ENCODE assay signal across 14 cellular contexts in genomic region chr7:75056476-75056875, GRCh38. TPM values are rescaled to one million over a fixed set of nuclear protein-coding genes. Genes with fewer than 3 reads are reported as not detected.
DNase-seq lines count a peak whose midpoint lies in the region; ATAC-seq and TF ChIP-seq lines count a peak whose summit lies in the region.
"Had no signal": no experiment of that assay in that cellular context is flagged by ENCODE, and none has a peak within 500 bp of the region (broad histone marks: within the 10 kb centered on the region; RNA-seq: fewer than 3 reads in every experiment).

No MANE protein-coding gene starts in this region.

- intact Hi-C loops in heart left ventricle (cut with DNase I) (no loop called here), gastrocnemius medialis (cut with DNase I; ENCODE audit: low total_unique reads) (no loop called here)

- DNase-seq in EH (ENCODE audit: low read depth) (peak; percentile 83), amniotic epithelial cell (ENCODE audit: low read depth) (peak; percentile 80), heart left ventricle (no peak), gastrocnemius medialis (no peak), D341Med (ENCODE audit: low spot score) (no peak), NCI-H748 (lab: John Stamatoyannopoulos, UW; ENCODE audit: unreplicated experiment) (no peak)
- no peak for DNase-seq in activated CD4-positive, alpha-beta T cell treated with anti-CD3 and anti-CD28 coated beads for 48 hours
- no peak for DNase-seq in activated T-cell treated with anti-CD3 and anti-CD28 coated beads, Interleukin-2, amount 50 U/mL, for 1 hour
- DNase-seq: caudate nucleus; DMS79 treated with DMSO at 0.1 percent for 48 hours; naive thymus-derived CD8-positive, alpha-beta T cell; NCI-H748 treated with DMSO at 0.1 percent for 48 hours; stimulated activated CD4-positive, alpha-beta T cell treated with anti-CD3 and anti-CD28 coated beads, Interleukin-4, amount 100 ng/mL, for 1 hour had no signal

- in situ Hi-C loops in gastrocnemius medialis (cut with MboI; ENCODE audit: low sequenced_read_pairs in 4 of 4), result loop anchor here in 1 of 4 donors (25.0 kb wide), 1 partner anchor 706 kb away; the partner anchor contains the start of gene CCL26

- TF ChIP-seq POLR2A in heart left ventricle (IDR thresholded peaks at IDR 0.05) (no peak), gastrocnemius medialis (IDR thresholded peaks at IDR 0.05) (no peak)

- H3K36me3 ChIP-seq in heart left ventricle (peaks cover 0 to 98% (median 94%) of the 10 kb centered on the region in 9 donors), gastrocnemius medialis (peaks cover 3 to 77% of the 10 kb centered on the region in 2 donors)

- no peak for TF ChIP-seq CTCF in heart left ventricle (IDR thresholded peaks at IDR 0.05)
- no peak for TF ChIP-seq CTCF in gastrocnemius medialis (IDR thresholded peaks at IDR 0.05 in 4 of 5, conservative IDR thresholded peaks at IDR 0.05 in 1 of 5)

- H3K4me3 ChIP-seq in heart left ventricle, result no peak overlapping the region
- H3K4me3 ChIP-seq in gastrocnemius medialis, result no peak overlapping the region
- H3K4me3 ChIP-seq: tibial nerve had no signal

- ATAC-seq in heart left ventricle, result peak in 3 of 4 donors; percentile 52 to 76 (median 56)
- ATAC-seq in gastrocnemius medialis, result peak; percentile 22 to 24
- ATAC-seq: naive thymus-derived CD8-positive, alpha-beta T cell had no signal

- H3K27ac ChIP-seq in heart left ventricle, result peak overlapping the region; percentile 10 to 84 (median 64)
- peak overlapping the region; percentile 65 to 77 (median 68) for H3K27ac ChIP-seq in gastrocnemius medialis

- H3K9me3 ChIP-seq in heart left ventricle, result no peaks in the 10 kb centered on the region
- H3K9me3 ChIP-seq in gastrocnemius medialis, result no peaks in the 10 kb centered on the region
- H3K9me3 ChIP-seq: tibial nerve had no signal

- 78 to 88% (median 80%) methylated on average over 5 of the region's 5 CpGs for WGBS in heart left ventricle, 4 donors

- H3K4me1 ChIP-seq in heart left ventricle (peaks cover 0 to 36% (median 13%) of the 10 kb centered on the region in 12 donors), gastrocnemius medialis (peaks cover 16 to 23% of the 10 kb centered on the region in 2 donors)

- no peaks in the 10 kb centered on the region for H3K27me3 ChIP-seq in heart left ventricle
- no peaks in the 10 kb centered on the region for H3K27me3 ChIP-seq in gastrocnemius medialis
- H3K27me3 ChIP-seq: tibial nerve had no signal

RNA-seq across cellular contexts. Expression of gene RCC1L, which starts 17.1 kb away (rescaled TPM):
- total RNA-seq in heart left ventricle (10 to 100 TPM; 36.5 to 54.1 (median 47.9) TPM), gastrocnemius medialis (100 to 1,000 TPM in 1 of 4 donors, 10 to 100 TPM in 3; 52.7 to 101 (median 61.0) TPM)
- polyA plus RNA-seq in heart left ventricle, result 10 to 100 TPM; 41.0 to 43.7 TPM

RNA-seq across cellular contexts. Expression of gene GTF2IRD2B, which starts 35.9 kb away (rescaled TPM):
- total RNA-seq in heart left ventricle (10 to 100 TPM; 22.5 to 65.9 (median 36.7) TPM), gastrocnemius medialis (10 to 100 TPM; 49.7 to 64.7 (median 60.1) TPM)
- 10 to 100 TPM; 11.0 to 19.5 TPM for polyA plus RNA-seq in heart left ventricle

Comparison
In these comparisons a context has a peak if more than half of its experiments do, and no peak if none do; other contexts are left out.
1. DNase-seq: peak in EH (single experiment) and amniotic epithelial cell (single experiment); none in heart left ventricle (0 of 5), gastrocnemius medialis (0 of 2), D341Med (single experiment), activated CD4-positive, alpha-beta T cell treated with anti-CD3 and anti-CD28 coated beads for 48 hours (single experiment), activated T-cell treated with anti-CD3 and anti-CD28 coated beads, Interleukin-2, amount 50 U/mL, for 1 hour (single experiment) and NCI-H748 (single experiment).